Comparison of ENCODE assay signal across 8 cellular contexts in the genomic region with DNA sequence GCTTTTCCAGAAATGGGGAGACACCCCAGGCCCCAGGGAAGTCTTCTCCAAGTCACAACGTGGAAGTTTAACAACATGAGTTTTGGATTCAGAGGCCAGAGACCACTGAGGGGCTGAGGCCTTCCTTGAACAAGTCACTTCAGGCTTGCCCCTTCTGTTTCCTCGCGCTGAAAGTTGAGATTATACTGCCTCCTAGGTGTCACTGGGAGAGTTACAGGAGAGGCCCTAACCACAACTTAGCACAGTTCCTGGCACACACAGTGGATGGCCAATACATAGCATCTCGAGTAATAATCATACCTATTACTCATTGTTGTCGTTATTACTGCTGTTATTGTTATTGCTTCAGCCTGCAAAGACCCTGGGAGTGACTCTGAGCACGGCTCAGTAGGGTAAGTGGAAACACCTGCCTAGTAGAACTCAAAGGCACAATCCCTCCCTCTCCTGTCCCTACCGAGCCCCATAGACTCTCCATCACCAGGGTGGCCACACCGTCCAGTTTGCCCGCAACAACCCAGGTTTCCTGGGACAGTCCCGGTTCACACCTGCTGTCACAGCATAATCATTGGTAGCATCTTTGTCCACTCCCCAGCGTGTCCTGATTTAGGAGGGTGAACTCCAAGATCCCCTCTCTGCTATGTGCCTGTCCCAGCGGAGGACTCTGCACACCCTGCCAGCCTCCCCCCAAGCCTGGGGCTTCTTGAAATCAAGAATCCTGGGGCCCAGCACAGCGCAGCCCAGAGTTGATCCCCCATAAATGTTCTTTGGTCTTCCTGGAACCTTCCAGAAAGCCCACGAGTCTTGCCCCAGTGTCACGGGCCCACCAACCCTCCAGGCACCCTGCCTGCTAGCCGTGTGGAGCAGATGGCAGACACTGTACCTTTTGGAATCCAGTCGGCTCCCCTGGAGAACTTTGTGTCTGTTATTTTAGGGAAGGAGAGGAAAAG.
A peak's percentile ranks its signal among the peaks of the same experiment; 100 is the strongest.
DNase-seq lines count a peak whose midpoint lies in the region; ATAC-seq and TF ChIP-seq lines count a peak whose summit lies in the region.

No MANE protein-coding gene starts in this region.

- no peak overlapping the region for H3K4me3 Mint-ChIP-seq in Caco-2 (ENCODE audit: unreplicated experiment)
- no peak overlapping the region for H3K4me3 Mint-ChIP-seq in activated T-helper 17 cell treated with anti-CD3 and anti-CD28 coated beads, Interleukin-2, amount 50 U/mL, for 72 hours
- H3K4me3 Mint-ChIP-seq in type B pancreatic cell = no peak overlapping the region

- H3K4me3 ChIP-seq in Caco-2 (ENCODE audit: low read depth, low read length) (no peak overlapping the region), HEK293 (ENCODE audit: low read depth, low read length) (no peak overlapping the region)

- no peaks in the 10 kb centered on the region for H3K27me3 ChIP-seq in Caco-2 (replicated peaks; ENCODE audit: control insufficient read depth, insufficient read depth, low read length)

- H3K27ac Mint-ChIP-seq in Caco-2 (ENCODE audit: unreplicated experiment) (no peak overlapping the region), type B pancreatic cell (no peak overlapping the region)
- no peak overlapping the region for H3K27ac Mint-ChIP-seq in activated T-helper 17 cell treated with anti-CD3 and anti-CD28 coated beads, Interleukin-2, amount 50 U/mL, for 72 hours

- no TSS peak for BruUV-seq in Caco-2 (replicated peaks; lab: Mats Ljungman, UMichigan)

- H3K9me3 ChIP-seq in Caco-2 (no peaks in the 10 kb centered on the region), HEK293 (ENCODE audit: control insufficient read depth, insufficient read depth, low read depth, low read length) (no peaks in the 10 kb centered on the region)

- TF ChIP-seq CTCF in Caco-2 (IDR thresholded peaks at IDR 0.05; ENCODE audit: insufficient read depth in 1 of 2, low read depth in 1 of 2, low read length in 1 of 2, severe bottlenecking in 1 of 2, unreplicated experiment in 1 of 2) (peak; percentile 34 to 36), HEK293 (tag by site-specific recombination; IDR thresholded peaks at IDR 0.05) (peak; percentile 35; the same call in 1 of the 2 replicates), type B pancreatic cell (conservative IDR thresholded peaks at IDR 0.05) (peak; percentile 76)

- CTCF ChIA-PET in Caco-2 (lab: Charles Lee) = interaction anchor here (0.6 to 1.4 kb wide), 4 partner anchors 9 to 1105 kb away, joined by 3 to 5 read pairs (median 3); no protein-coding TSS in a partner anchor
- CTCF ChIA-PET in HEK293 (lab: Yijun Ruan, JAX) = interaction anchor here (0.6 to 2.3 kb wide), 25 partner anchors 10 to 741 kb away, joined by 3 to 26 read pairs (median 3); no protein-coding TSS in a partner anchor

- H3K4me1 ChIP-seq in Caco-2 (no peaks in the 10 kb centered on the region), HEK293 (ENCODE audit: control insufficient read depth, insufficient read depth, low read length) (no peaks in the 10 kb centered on the region)

- peaks cover 6% of the 10 kb centered on the region for H3K36me3 Mint-ChIP-seq in Caco-2 (ENCODE audit: insufficient read depth, unreplicated experiment)
- peaks cover 93% of the 10 kb centered on the region for H3K36me3 Mint-ChIP-seq in activated T-helper 17 cell treated with anti-CD3 and anti-CD28 coated beads, Interleukin-2, amount 50 U/mL, for 72 hours (ENCODE audit: low read depth)
- no peaks in the 10 kb centered on the region for H3K36me3 Mint-ChIP-seq in type B pancreatic cell

- ATAC-seq in activated T-helper 17 cell treated with anti-CD3 and anti-CD28 coated beads, Interleukin-2, amount 50 U/mL, for 72 hours (replicated peaks) = peak; percentile 68
- no peak for ATAC-seq in HG02884 (IDR thresholded peaks at IDR 0.05; ENCODE audit: unreplicated experiment)
- no peak for ATAC-seq in GM21526 (IDR thresholded peaks at IDR 0.05; ENCODE audit: low FRiP score, unreplicated experiment)
- ATAC-seq in GM19395 (IDR thresholded peaks at IDR 0.05; ENCODE audit: unreplicated experiment) = no peak

- peaks cover 6% of the 10 kb centered on the region for H3K4me1 Mint-ChIP-seq in Caco-2 (ENCODE audit: low read depth, unreplicated experiment)
- no peaks in the 10 kb centered on the region for H3K4me1 Mint-ChIP-seq in activated T-helper 17 cell treated with anti-CD3 and anti-CD28 coated beads, Interleukin-2, amount 50 U/mL, for 72 hours
- peaks cover 5% of the 10 kb centered on the region for H3K4me1 Mint-ChIP-seq in type B pancreatic cell (ENCODE audit: unreplicated experiment)

- POLR2A ChIA-PET in Caco-2 (lab: Charles Lee) = no interaction called here
- POLR2A ChIA-PET in HEK293 (lab: Yijun Ruan, JAX) = interaction anchor here (0.5 kb wide), 1 partner anchor 93 kb away, joined by 3 read pairs; no protein-coding TSS in a partner anchor

- H3K36me3 ChIP-seq in Caco-2 (ENCODE audit: control insufficient read depth, insufficient read depth, low read length) = 0 out of 2 replicates have a peak, but pooled peaks cover 2% of the 10 kb centered on the region
- peaks cover 0 to 5% of the 10 kb centered on the region in 2 experiments; a peak in 1 of 3 replicates for H3K36me3 ChIP-seq in HEK293 (ENCODE audit: control insufficient read depth in 2 of 2, insufficient read depth in 1 of 2, low read length in 2 of 2)

- intact Hi-C loops in Caco-2 (cut with micrococcal nuclease; ENCODE audit: unreplicated experiment) = no loop called here

- DNase-seq in Caco-2 (no peak), iris pigment epithelial cell (ENCODE audit: low read depth) (peak; percentile 56), type B pancreatic cell (ENCODE audit: extremely low spot score, unreplicated experiment) (no peak)

- H3K27ac ChIP-seq in HEK293 (ENCODE audit: extremely low read depth, low read depth, low read length) = no peak overlapping the region

- no peaks in the 10 kb centered on the region for H3K27me3 Mint-ChIP-seq in Caco-2 (ENCODE audit: insufficient read depth, unreplicated experiment)
- H3K27me3 Mint-ChIP-seq in activated T-helper 17 cell treated with anti-CD3 and anti-CD28 coated beads, Interleukin-2, amount 50 U/mL, for 72 hours = no peaks in the 10 kb centered on the region
- no peaks in the 10 kb centered on the region for H3K27me3 Mint-ChIP-seq in type B pancreatic cell

- no peaks in the 10 kb centered on the region for H3K9me3 Mint-ChIP-seq in Caco-2 (ENCODE audit: unreplicated experiment)
- no peaks in the 10 kb centered on the region for H3K9me3 Mint-ChIP-seq in activated T-helper 17 cell treated with anti-CD3 and anti-CD28 coated beads, Interleukin-2, amount 50 U/mL, for 72 hours
- H3K9me3 Mint-ChIP-seq in type B pancreatic cell = peaks cover 5% of the 10 kb centered on the region

TF ChIP-seq in HEK293, 187 proteins besides CTCF, POLR2A, EP300 and RAD21:
- peak; percentile 38 for TF ChIP-seq ZNF654 (tag by site-specific recombination; IDR thresholded peaks at IDR 0.05; ENCODE audit: low read depth)
- 0 out of 2 replicates have a peak, but pooled peaks have one; percentile 24 for TF ChIP-seq ZNF561 (tag by site-specific recombination; IDR thresholded peaks at IDR 0.05; ENCODE audit: borderline replicate concordance)
- TF ChIP-seq, protein P1, sequence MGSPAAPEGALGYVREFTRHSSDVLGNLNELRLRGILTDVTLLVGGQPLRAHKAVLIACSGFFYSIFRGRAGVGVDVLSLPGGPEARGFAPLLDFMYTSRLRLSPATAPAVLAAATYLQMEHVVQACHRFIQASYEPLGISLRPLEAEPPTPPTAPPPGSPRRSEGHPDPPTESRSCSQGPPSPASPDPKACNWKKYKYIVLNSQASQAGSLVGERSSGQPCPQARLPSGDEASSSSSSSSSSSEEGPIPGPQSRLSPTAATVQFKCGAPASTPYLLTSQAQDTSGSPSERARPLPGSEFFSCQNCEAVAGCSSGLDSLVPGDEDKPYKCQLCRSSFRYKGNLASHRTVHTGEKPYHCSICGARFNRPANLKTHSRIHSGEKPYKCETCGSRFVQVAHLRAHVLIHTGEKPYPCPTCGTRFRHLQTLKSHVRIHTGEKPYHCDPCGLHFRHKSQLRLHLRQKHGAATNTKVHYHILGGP (tag by site-specific recombination; IDR thresholded peaks at IDR 0.05) = no peak
TF ChIP-seq in HEK293: peak in this region for 2.
